In the genomic region with DNA sequence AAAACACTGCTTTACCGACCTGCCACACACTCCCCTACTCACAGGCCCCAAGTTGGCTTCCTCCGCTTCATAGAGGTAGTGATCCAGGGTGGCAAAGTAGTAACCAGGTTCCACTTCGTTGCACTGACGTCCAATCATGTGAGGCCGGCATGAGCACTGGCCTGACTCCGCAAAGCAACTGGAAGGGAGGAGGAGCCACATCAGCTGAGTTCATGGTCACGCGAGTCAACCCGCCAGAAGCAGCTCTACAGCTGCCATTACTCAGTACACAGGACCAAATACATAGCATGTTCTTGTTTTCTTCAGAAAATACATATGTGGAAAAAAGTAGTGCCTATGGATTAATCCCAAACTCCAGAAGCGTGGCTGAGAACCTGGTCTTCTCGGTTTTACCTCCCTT, we compare ENCODE assay signal across 20 cellular contexts. TPM values are rescaled to one million over a fixed set of nuclear protein-coding genes. Genes with fewer than 3 reads are reported as not detected.
DNase-seq lines count a peak whose midpoint lies in the region; ATAC-seq, FAIRE-seq and TF ChIP-seq lines count a peak whose summit lies in the region.
"Had no signal": no experiment of that assay in that cellular context is flagged by ENCODE, and none has a peak within 500 bp of the region (broad histone marks: within the 10 kb centered on the region; RNA-seq: fewer than 3 reads in every experiment).

No MANE protein-coding gene starts in this region.

- H3K14ac ChIP-seq in mesenchymal stem cell (ENCODE audit: low read length in 2 of 2): no peak overlapping the region

- peak overlapping the region; percentile 19 for H3K27ac Mint-ChIP-seq in endothelial cell (ENCODE audit: unreplicated experiment)
- H3K27ac Mint-ChIP-seq: CD4-positive, CD25-positive, alpha-beta regulatory T cell; CD8-positive, alpha-beta memory T cell; IgD-negative memory B cell had no signal

- no peak overlapping the region for H3K27ac ChIP-seq in HepG2 (ENCODE audit: extremely low read length, insufficient read depth, low read length)
- no peak overlapping the region for H3K27ac ChIP-seq in right lobe of liver
- H3K27ac ChIP-seq in mesenchymal stem cell (ENCODE audit: low read length, poor library complexity, severe bottlenecking): peak overlapping the region; percentile 32
- no peak overlapping the region for H3K27ac ChIP-seq in OCI-LY7 (ENCODE audit: low read depth, low read length, poor library complexity, severe bottlenecking)
- H3K27ac ChIP-seq in GM23248: no peak overlapping the region

- no peak overlapping the region for H2BK15ac ChIP-seq in mesenchymal stem cell (ENCODE audit: low read depth, poor library complexity, severe bottlenecking)

- no peak overlapping the region for H2BK120ac ChIP-seq in mesenchymal stem cell (ENCODE audit: low read depth, low read length)

- H2BK5ac ChIP-seq in mesenchymal stem cell (ENCODE audit: low read depth, low read length, poor library complexity, severe bottlenecking): no peak overlapping the region

- no peaks in the 10 kb centered on the region for H3K4me1 Mint-ChIP-seq in endothelial cell (ENCODE audit: unreplicated experiment)
- H3K4me1 Mint-ChIP-seq: CD4-positive, CD25-positive, alpha-beta regulatory T cell; CD8-positive, alpha-beta memory T cell; IgD-negative memory B cell had no signal

- peaks cover 21 to 57% of the 10 kb centered on the region in 2 experiments for H3K36me3 ChIP-seq in HepG2 (replicated peaks in 1 of 2; ENCODE audit: control insufficient read depth in 1 of 2, insufficient read depth in 2 of 2, low read length in 2 of 2)
- H3K36me3 ChIP-seq in right lobe of liver: peaks cover 0 to 19% (median 0%) of the 10 kb centered on the region in 4 donors
- H3K36me3 ChIP-seq in mesenchymal stem cell (ENCODE audit: control insufficient read depth in 1 of 2, insufficient read depth in 2 of 2, low read depth in 1 of 2, low read length in 2 of 2): peaks cover 61 to 89% of the 10 kb centered on the region in 2 experiments
- no peaks in the 10 kb centered on the region for H3K36me3 ChIP-seq in OCI-LY7 (ENCODE audit: insufficient read depth, low read length)
- peaks cover 51% of the 10 kb centered on the region for H3K36me3 ChIP-seq in GM23248 (ENCODE audit: low read depth)

- H3K23ac ChIP-seq in mesenchymal stem cell (ENCODE audit: low read length in 2 of 2): no peak overlapping the region

- H3K4me1 ChIP-seq in HepG2 (ENCODE audit: insufficient read depth, low read length): peaks cover 28% of the 10 kb centered on the region
- peaks cover 0 to 13% (median 2%) of the 10 kb centered on the region in 4 donors for H3K4me1 ChIP-seq in right lobe of liver
- H3K4me1 ChIP-seq in mesenchymal stem cell (ENCODE audit: control insufficient read depth, insufficient read depth, low read depth, low read length): peaks cover 15% of the 10 kb centered on the region
- no peaks in the 10 kb centered on the region for H3K4me1 ChIP-seq in OCI-LY7 (ENCODE audit: insufficient read depth, low read length, poor library complexity, severe bottlenecking)
- H3K4me1 ChIP-seq in GM23248 (ENCODE audit: insufficient read depth): peaks cover 15% of the 10 kb centered on the region
- H3K4me1 ChIP-seq: BE2C had no signal

- BruUV-seq in HepG2 (replicated peaks; lab: Mats Ljungman, UMichigan): no TSS peak
- no TSS peak for BruUV-seq in OCI-LY7 (replicated peaks; lab: Mats Ljungman, UMichigan)

- TF ChIP-seq CTCF in HepG2 (CRISPR knock-in tag; IDR thresholded peaks at IDR 0.05): no peak
- no peak for TF ChIP-seq CTCF in right lobe of liver (IDR thresholded peaks at IDR 0.05)
- no peak for TF ChIP-seq CTCF in endothelial cell (IDR thresholded peaks at IDR 0.05; ENCODE audit: unreplicated experiment)
- no peak for TF ChIP-seq CTCF in OCI-LY7 (conservative IDR thresholded peaks at IDR 0.05; ENCODE audit: low read length)

- H3K79me1 ChIP-seq in mesenchymal stem cell (replicated peaks; ENCODE audit: low read length, poor library complexity, severe bottlenecking): peaks cover 7% of the 10 kb centered on the region

- H3F3A ChIP-seq in GM23248 (ENCODE audit: insufficient read depth): peaks cover 49% of the 10 kb centered on the region

- ATAC-seq in HepG2 (no peak), right lobe of liver (no peak)

- TF ChIP-seq EP300 in HepG2 (IDR thresholded peaks at IDR 0.05; ENCODE audit: low read depth in 2 of 2, low read length in 2 of 2) (no peak), HepG2 (CRISPR knock-in tag; IDR thresholded peaks at IDR 0.05; ENCODE audit: borderline replicate concordance) (no peak)

- H3K9me2 ChIP-seq in OCI-LY7 (ENCODE audit: insufficient read depth, low read length): no peaks in the 10 kb centered on the region
- no peaks in the 10 kb centered on the region for H3K9me2 ChIP-seq in GM23248 (ENCODE audit: insufficient read depth)

- no peak overlapping the region for H3K18ac ChIP-seq in mesenchymal stem cell (ENCODE audit: low read depth in 1 of 2, low read length in 2 of 2)

- H3K9ac ChIP-seq in HepG2 (ENCODE audit: insufficient read depth, low read depth, low read length) (no peak overlapping the region), mesenchymal stem cell (ENCODE audit: low read length) (no peak overlapping the region), GM23248 (no peak overlapping the region)

- H3K79me2 ChIP-seq in HepG2 (ENCODE audit: insufficient read depth, low read length): no peaks in the 10 kb centered on the region
- no peaks in the 10 kb centered on the region for H3K79me2 ChIP-seq in OCI-LY7 (ENCODE audit: insufficient read depth, low read depth, low read length)
- H3K79me2 ChIP-seq in GM23248 (ENCODE audit: insufficient read depth): peaks cover 18% of the 10 kb centered on the region

- H3K27me3 ChIP-seq in HepG2 (ENCODE audit: control insufficient read depth in 1 of 2, insufficient read depth in 2 of 2, low read length in 2 of 2) (no peaks in the 10 kb centered on the region), right lobe of liver (no peaks in the 10 kb centered on the region), mesenchymal stem cell (ENCODE audit: control insufficient read depth in 1 of 2, insufficient read depth in 1 of 2, low read length in 2 of 2) (no peaks in the 10 kb centered on the region), GM23248 (replicated peaks; ENCODE audit: insufficient read depth) (no peaks in the 10 kb centered on the region)
- H3K27me3 ChIP-seq: BE2C had no signal

- DNase-seq in HepG2 (ENCODE audit: low spot score): no peak
- no peak for DNase-seq in right lobe of liver
- DNase-seq in endothelial cell (ENCODE audit: low spot score): no peak
- no peak for DNase-seq in mesenchymal stem cell
- DNase-seq in posterior vena cava (ENCODE audit: low spot score): no peak
- DNase-seq in OCI-LY7 (ENCODE audit: low spot score): no peak
- DNase-seq in GM23248: no peak
- DNase-seq: BE2C; C1 segment of cervical spinal cord; CD4-positive, CD25-positive, alpha-beta regulatory T cell; CD8-positive, alpha-beta memory T cell; COR-L47; DMS153; DMS79; GDM1; H9 had no signal

- TF ChIP-seq POLR2A in HepG2 (IDR thresholded peaks at IDR 0.05; ENCODE audit: insufficient read depth in 1 of 2, low read depth in 2 of 2, low read length in 2 of 2) (no peak), right lobe of liver (IDR thresholded peaks at IDR 0.05) (no peak)

- H3K27me3 Mint-ChIP-seq in endothelial cell (ENCODE audit: unreplicated experiment): peaks cover 11% of the 10 kb centered on the region

- H3K36me3 Mint-ChIP-seq in endothelial cell (ENCODE audit: low read depth, unreplicated experiment): peaks cover 53% of the 10 kb centered on the region
- H3K36me3 Mint-ChIP-seq: CD4-positive, CD25-positive, alpha-beta regulatory T cell; CD8-positive, alpha-beta memory T cell had no signal

- peak overlapping the region; percentile 79 for H2AK5ac ChIP-seq in mesenchymal stem cell (ENCODE audit: low read length, severe bottlenecking)

- no peak overlapping the region for H4K91ac ChIP-seq in mesenchymal stem cell (ENCODE audit: low read length)

- POLR2A ChIA-PET in HepG2 (lab: Yijun Ruan, JAX) (no interaction called here), OCI-LY7 (lab: Charles Lee) (interaction anchor here (0.6 kb wide), 1 partner anchor 306 kb away, joined by 3 read pairs; no protein-coding TSS in a partner anchor)

- H3K4me3 ChIP-seq in HepG2 (replicated peaks in 1 of 3; ENCODE audit: insufficient read depth in 1 of 3, low read depth in 2 of 3, low read length in 3 of 3) (no peak overlapping the region), right lobe of liver (no peak overlapping the region), mesenchymal stem cell (ENCODE audit: insufficient read depth in 1 of 2, low read depth in 1 of 2, low read length in 2 of 2) (no peak overlapping the region), OCI-LY7 (ENCODE audit: low read depth, low read length, poor library complexity, severe bottlenecking) (no peak overlapping the region), GM23248 (no peak overlapping the region)

- FAIRE-seq in HepG2 (lab: Jason Lieb, UNC): no peak
- FAIRE-seq: D721Med, H1, HTR-8/SVneo had no signal

- 97% methylated on average over 11 of the region's 11 CpGs for WGBS in HepG2 (ENCODE audit: low lambda C conversion rate)
- WGBS in right lobe of liver (ENCODE audit: insufficient coverage, low coverage, low lambda C conversion rate, missing lambda C conversion rate): 95% methylated on average over 9 of the region's 11 CpGs
- WGBS in mesenchymal stem cell: 95% methylated on average over 8 of the region's 11 CpGs
- 98 to 99% methylated on average over 11 of the region's 11 CpGs for WGBS in GM23248 (ENCODE audit: low coverage in 1 of 2, low lambda C conversion rate in 2 of 2, missing lambda C conversion rate in 2 of 2), 2 experiments

- H2BK12ac ChIP-seq in mesenchymal stem cell (ENCODE audit: low read length in 2 of 2): no peak overlapping the region

- H2AFZ ChIP-seq in HepG2 (ENCODE audit: low read length): no peak overlapping the region
- H2AFZ ChIP-seq in mesenchymal stem cell (ENCODE audit: low read depth, low read length): no peak overlapping the region
- H2AFZ ChIP-seq in OCI-LY7 (ENCODE audit: low read length): no peak overlapping the region
- H2AFZ ChIP-seq in GM23248: no peak overlapping the region

- no peaks in the 10 kb centered on the region for H3K9me3 Mint-ChIP-seq in endothelial cell (ENCODE audit: unreplicated experiment)
- H3K9me3 Mint-ChIP-seq: CD4-positive, CD25-positive, alpha-beta regulatory T cell; CD8-positive, alpha-beta memory T cell; H9; IgD-negative memory B cell had no signal

- no peak overlapping the region for H3K4me2 ChIP-seq in HepG2 (ENCODE audit: low read depth, low read length)
- no peak overlapping the region for H3K4me2 ChIP-seq in mesenchymal stem cell (ENCODE audit: low read length, poor library complexity, severe bottlenecking)
- no peak overlapping the region for H3K4me2 ChIP-seq in OCI-LY7 (ENCODE audit: low read length)
- H3K4me2 ChIP-seq in GM23248 (ENCODE audit: unreplicated experiment): no peak overlapping the region

- H3K9me3 ChIP-seq in HepG2 (ENCODE audit: low read length) (no peaks in the 10 kb centered on the region), right lobe of liver (no peaks in the 10 kb centered on the region), mesenchymal stem cell (ENCODE audit: control insufficient read depth, low read length) (no peaks in the 10 kb centered on the region), OCI-LY7 (ENCODE audit: low read length) (no peaks in the 10 kb centered on the region), GM23248 (ENCODE audit: low read depth) (no peaks in the 10 kb centered on the region)
- H3K9me3 ChIP-seq: BE2C had no signal

- CTCF ChIA-PET in HepG2 (lab: Yijun Ruan, JAX; ENCODE audit: low intra/inter-chr PET ratio, low total read pairs) (no interaction called here), OCI-LY7 (lab: Charles Lee; ENCODE audit: unreplicated experiment) (no interaction called here)

- no peak overlapping the region for H3K4ac ChIP-seq in mesenchymal stem cell (ENCODE audit: low read depth in 1 of 2, low read length in 2 of 2)

- H3K4me3 Mint-ChIP-seq in endothelial cell (ENCODE audit: unreplicated experiment): no peak overlapping the region
- H3K4me3 Mint-ChIP-seq: CD4-positive, CD25-positive, alpha-beta regulatory T cell; CD8-positive, alpha-beta memory T cell; H9; IgD-negative memory B cell had no signal

- peak overlapping the region; percentile 51 for H4K8ac ChIP-seq in mesenchymal stem cell (ENCODE audit: low read length)

- H4K20me1 ChIP-seq in HepG2 (ENCODE audit: insufficient read depth, low read length) (peaks cover 9% of the 10 kb centered on the region), OCI-LY7 (ENCODE audit: insufficient read depth, low read length) (no peaks in the 10 kb centered on the region), GM23248 (ENCODE audit: insufficient read depth) (no peaks in the 10 kb centered on the region)

- no peak for TF ChIP-seq RAD21 in HepG2 (CRISPR knock-in tag; IDR thresholded peaks at IDR 0.05)

- in situ Hi-C loops in HepG2 (cut with HindIII; ENCODE audit: extremely low pct_ligation_motif_present, low pct_unique_long_range_greater_than_20kb) (no loop called here), GM23248 (cut with MboI) (no loop called here)

- intact Hi-C loops in HepG2 (cut with micrococcal nuclease; ENCODE audit: unreplicated experiment): no loop called here
- intact Hi-C loops in right lobe of liver (cut with DNase I): no loop called here
- intact Hi-C loops in posterior vena cava (cut with DNase I): no loop called here
- intact Hi-C loops in OCI-LY7 (cut with micrococcal nuclease; ENCODE audit: unreplicated experiment): no loop called here

RNA-seq across cellular contexts. Expression of a gene that starts 38.5 kb away (rescaled TPM):
- total RNA-seq in HepG2 (2016; rRNA removed; fragmentation: Illumina TruSeq; extraction: Trizol) (56.4 and 109 TPM in 2 replicates), right lobe of liver (10 to 100 TPM; 14.9 to 61.0 (median 28.9) TPM), endothelial cell (ENCODE audit: unreplicated experiment) (453 TPM), posterior vena cava (100 to 1,000 TPM; 109 to 176 TPM), OCI-LY7 (2022) (0.17 TPM in 1 of 2 replicates, not detected in the other)
- 12.3 and 15.0 TPM in 2 replicates for total RNA-seq in HepG2 (2016; cell fraction: cytosol; rRNA removed; fragmentation: Illumina TruSeq; extraction: Trizol; ENCODE audit: low read depth)
- 48.3 and 110 TPM in 2 replicates for total RNA-seq in HepG2 (2016; cell fraction: insoluble cytoplasmic fraction; rRNA removed; fragmentation: Illumina TruSeq; extraction: Trizol)
- 19.7 and 21.8 TPM in 2 replicates for total RNA-seq in HepG2 (2016; cell fraction: membrane; rRNA removed; fragmentation: Illumina TruSeq; extraction: Trizol)
- total RNA-seq in HepG2 (2016; cell fraction: nucleus; rRNA removed; fragmentation: Illumina TruSeq; extraction: Trizol): 137 and 161 TPM in 2 replicates
- polyA plus RNA-seq in HepG2 (2011; rRNA removed) (124 and 127 TPM in 2 replicates), GM23248 (2016; fragmentation: Nextera tagmentation; extraction: Ambion mirVana) (107 and 108 TPM in 2 replicates)
- polyA plus RNA-seq in HepG2 (2011; cell fraction: cytosol; rRNA removed): 101 and 116 TPM in 2 replicates
- 265 and 290 TPM in 2 replicates for polyA plus RNA-seq in HepG2 (2011; cell fraction: nucleus; rRNA removed)
- polyA plus RNA-seq in HepG2 (2012): 106 and 132 TPM in 2 replicates
- 5.0 and 5.8 TPM in 2 replicates for polyA plus RNA-seq in HepG2 (2016; cell fraction: cytosol; fragmentation: Illumina TruSeq; extraction: Trizol; ENCODE audit: low read depth)
- 59.1 and 60.9 TPM in 2 replicates for polyA plus RNA-seq in HepG2 (2016; cell fraction: insoluble cytoplasmic fraction; fragmentation: Illumina TruSeq; extraction: Trizol; ENCODE audit: low read depth)
- polyA plus RNA-seq in HepG2 (2016; cell fraction: membrane; fragmentation: Illumina TruSeq; extraction: Trizol; ENCODE audit: low read depth): 8.8 and 14.3 TPM in 2 replicates
- 286 and 312 TPM in 2 replicates for polyA plus RNA-seq in HepG2 (2016; cell fraction: nucleus; fragmentation: Illumina TruSeq; extraction: Trizol; ENCODE audit: insufficient read depth, low read depth)
- 105 and 627 TPM in 2 replicates for polyA minus RNA-seq in HepG2 (2011; rRNA and poly(A)+ RNA removed; ENCODE audit: low replicate concordance)
- 120 and 164 TPM in 2 replicates for polyA minus RNA-seq in HepG2 (2011; cell fraction: cytosol; rRNA and poly(A)+ RNA removed)
- 204 and 208 TPM in 2 replicates for polyA minus RNA-seq in HepG2 (2011; cell fraction: nucleus; rRNA and poly(A)+ RNA removed)
- 509 TPM for polyA plus RNA-seq in mesenchymal stem cell (2013, experiment 1 of 2)
- 467 TPM for polyA plus RNA-seq in mesenchymal stem cell (2013, experiment 2 of 2)
- total RNA-seq in OCI-LY7 (2014; rRNA removed; shearing (Covaris generic)): not detected in 2 replicates
- 135 and 166 TPM in 2 replicates for total RNA-seq in GM23248 (2014; rRNA removed; shearing (Covaris generic))
- total RNA-seq: CD8-positive, alpha-beta memory T cell had no signal
- polyA plus RNA-seq: IgD-negative memory B cell had no signal

Comparison
In these comparisons a context has a peak if more than half of its experiments do, and no peak if none do; other contexts are left out.
1. RNA of a gene that starts 38.5 kb away (total RNA-seq): 453 TPM in endothelial cell (single experiment), 109 to 176 TPM in posterior vena cava, 135 to 166 TPM in GM23248, 12.3 to 161 TPM in HepG2 and 14.9 to 61.0 TPM in right lobe of liver; 0.17 TPM in OCI-LY7; every median in the first group is over 10 times any median in the second.